ENCODE assay signal across 9 cellular contexts in genomic region chr1:213122514-213122929, GRCh38.
DNase-seq lines count a peak whose midpoint lies in the region; FAIRE-seq and TF ChIP-seq lines count a peak whose summit lies in the region.
"Had no signal": no experiment of that assay in that cellular context is flagged by ENCODE, and none has a peak within 500 bp of the region (broad histone marks: within the 10 kb centered on the region; RNA-seq: fewer than 3 reads in every experiment).

No MANE protein-coding gene starts in this region.

- H3K4me3 ChIP-seq in coronary artery (no peak overlapping the region), WERI-Rb-1 (ENCODE audit: low read depth, low read length) (no peak overlapping the region)
- H3K4me3 ChIP-seq: HAP-1 had no signal

- no peak for FAIRE-seq in GM19239 (lab: Jason Lieb, UNC)

- DNase-seq in AG20443 (ENCODE audit: low spot score) (peak; percentile 8), HCEC 1CT (peak; percentile 64), NCI-H82 treated with DMSO at 0.1 percent for 48 hours (lab: John Stamatoyannopoulos, UW; ENCODE audit: unreplicated experiment) (peak; percentile 48), coronary artery (ENCODE audit: low spot score) (no peak), non-pigmented ciliary epithelial cell (ENCODE audit: low read depth) (peak; percentile 38), WERI-Rb-1 (no peak), GM19239 (ENCODE audit: insufficient read length, low spot score) (no peak)
- no peak for DNase-seq in activated T-cell treated with anti-CD3 and anti-CD28 coated beads, Interleukin-2, amount 50 U/mL, for 1 hour

- H3K9me3 ChIP-seq in WERI-Rb-1 (ENCODE audit: severe bottlenecking), result no peaks in the 10 kb centered on the region
- H3K9me3 ChIP-seq: HAP-1 had no signal

- peak; percentile 42 for TF ChIP-seq CTCF in coronary artery (IDR thresholded peaks at IDR 0.05)
- no peak for TF ChIP-seq CTCF in WERI-Rb-1 (IDR thresholded peaks at IDR 0.05; ENCODE audit: low read depth, low read length)

- no peaks in the 10 kb centered on the region for H3K27me3 ChIP-seq in WERI-Rb-1 (ENCODE audit: insufficient read depth, low read depth, severe bottlenecking)

- no peaks in the 10 kb centered on the region for H3K36me3 ChIP-seq in WERI-Rb-1
- H3K36me3 ChIP-seq: HAP-1 had no signal

- H3K27ac ChIP-seq in coronary artery (no peak overlapping the region), WERI-Rb-1 (no peak overlapping the region)

Comparison
In these comparisons a context has a peak if more than half of its experiments do, and no peak if none do; other contexts are left out.
1. DNase-seq: peak in AG20443 (single experiment), HCEC 1CT (single experiment), NCI-H82 treated with DMSO at 0.1 percent for 48 hours (single experiment) and non-pigmented ciliary epithelial cell (single experiment); none in coronary artery (single experiment), WERI-Rb-1 (single experiment), activated T-cell treated with anti-CD3 and anti-CD28 coated beads, Interleukin-2, amount 50 U/mL, for 1 hour (single experiment) and GM19239 (single experiment).